ENCODE assay signal across 8 cellular contexts in genomic region chr12:47755655-47756562, GRCh38. TPM values are rescaled to one million over a fixed set of nuclear protein-coding genes. Genes with fewer than 3 reads are reported as not detected.
A peak's percentile ranks its signal among the peaks of the same experiment; 100 is the strongest.
DNase-seq lines count a peak whose midpoint lies in the region; ATAC-seq and TF ChIP-seq lines count a peak whose summit lies in the region.

No MANE protein-coding gene starts in this region.

- TF ChIP-seq CTCF in epithelial cell of proximal tubule (conservative IDR thresholded peaks at IDR 0.05; ENCODE audit: low read depth, low read length) (no peak), tibial nerve (IDR thresholded peaks at IDR 0.05) (no peak)

- H3K9me3 ChIP-seq in tibial nerve: no peaks in the 10 kb centered on the region

- peak overlapping the region; percentile 86 for H3K4me3 ChIP-seq in epithelial cell of proximal tubule (ENCODE audit: low read depth, low read length)
- H3K4me3 ChIP-seq in tibial nerve: peak overlapping the region in 3 of 4 donors; percentile 3 to 74 (median 9)

- TF ChIP-seq EP300 in tibial nerve (IDR thresholded peaks at IDR 0.05): no peak

- no peaks in the 10 kb centered on the region for H3K36me3 ChIP-seq in tibial nerve

- WGBS in tibial nerve, 2 donors: 71 to 72% methylated on average over 12 of the region's 12 CpGs

- peaks cover 0 to 60% (median 33%) of the 10 kb centered on the region in 4 donors for H3K4me1 ChIP-seq in tibial nerve

- peak overlapping the region in 2 of 4 donors; percentile 18 to 34 for H3K27ac ChIP-seq in tibial nerve

- peak; percentile 65 for ATAC-seq in GM18499 (IDR thresholded peaks at IDR 0.05; ENCODE audit: insufficient read depth, unreplicated experiment)
- ATAC-seq in GM21367 (IDR thresholded peaks at IDR 0.05; ENCODE audit: unreplicated experiment): peak; percentile 69
- ATAC-seq in HG03565 (IDR thresholded peaks at IDR 0.05; ENCODE audit: unreplicated experiment): peak; percentile 64

- no peak for TF ChIP-seq POLR2A in tibial nerve (IDR thresholded peaks at IDR 0.05)

- DNase-seq in epithelial cell of proximal tubule (ENCODE audit: low read depth): no peak
- DNase-seq in tibial nerve (ENCODE audit: low spot score in 2 of 2): no peak
- no peak for DNase-seq in NCI-H82 treated with DMSO at 0.1 percent for 48 hours (lab: John Stamatoyannopoulos, UW; ENCODE audit: unreplicated experiment)
- DNase-seq in AG08396 (ENCODE audit: low spot score): no peak
- DNase-seq in UCSD-AML1 (lab: John Stamatoyannopoulos, UW; ENCODE audit: unreplicated experiment): no peak

- H3K27me3 ChIP-seq in tibial nerve: no peaks in the 10 kb centered on the region

RNA-seq across cellular contexts. Expression of gene RAPGEF3, which starts 2.8 kb away (rescaled TPM):
- total RNA-seq in epithelial cell of proximal tubule (8.5 and 102 TPM in 2 replicates), tibial nerve (100 to 1,000 TPM in 1 of 4 donors, 10 to 100 TPM in 3; 47.3 to 109 (median 83.6) TPM)

RNA-seq across cellular contexts. Expression of gene SLC48A1, which starts 17.1 kb away (rescaled TPM):
- total RNA-seq in epithelial cell of proximal tubule (10.4 and 51.8 TPM in 2 replicates), tibial nerve (10 to 100 TPM; 24.6 to 37.9 (median 33.8) TPM)

RNA-seq across cellular contexts. Expression of gene ENDOU, which starts 30.6 kb away (rescaled TPM):
- total RNA-seq in epithelial cell of proximal tubule: not detected in 2 replicates
- 1 to 10 TPM in 1 of 4 donors, under 1 TPM in 2, not detected in 1; 0.30 to 1.2 (median 0.42) TPM for total RNA-seq in tibial nerve

RNA-seq across cellular contexts. Expression of gene RPAP3, which starts 50.1 kb away (rescaled TPM):
- total RNA-seq in epithelial cell of proximal tubule (19.2 and 23.1 TPM in 2 replicates), tibial nerve (10 to 100 TPM in 3 of 4 donors, 1 to 10 TPM in 1; 8.8 to 19.2 (median 15.5) TPM)
